Comparison of ENCODE assay signal across 2 cellular contexts in genomic region chr17:36135465-36135864, GRCh38.
TF ChIP-seq lines count a peak whose summit lies in the region.

No MANE protein-coding gene starts in this region.

TF ChIP-seq in H1, 55 proteins besides CTCF, POLR2A, EP300 and RAD21:
- no peak for TF ChIP-seq JUN (IDR thresholded peaks at IDR 0.05; ENCODE audit: low read depth, low read length)
- TF ChIP-seq SRF (IDR thresholded peaks at IDR 0.05; ENCODE audit: low read depth, low read length): no peak

TF ChIP-seq in HEK293T, 16 proteins besides CTCF, POLR2A, EP300 and RAD21:
- TF ChIP-seq FOXM1 (IDR thresholded peaks at IDR 0.05; ENCODE audit: borderline replicate concordance) (no peak), L3MBTL2 (conservative IDR thresholded peaks at IDR 0.05) (no peak), ZNF384 (IDR thresholded peaks at IDR 0.05) (no peak), SUZ12 (IDR thresholded peaks at IDR 0.05) (no peak), SP1 (IDR thresholded peaks at IDR 0.05) (no peak), NFRKB (IDR thresholded peaks at IDR 0.05) (no peak), HDGF (IDR thresholded peaks at IDR 0.05; ENCODE audit: borderline replicate concordance) (no peak), ARNT (IDR thresholded peaks at IDR 0.05) (no peak), LEF1 (IDR thresholded peaks at IDR 0.05; ENCODE audit: borderline replicate concordance) (no peak), FOXK2 (IDR thresholded peaks at IDR 0.05) (no peak), BHLHE40 (IDR thresholded peaks at IDR 0.05; ENCODE audit: borderline replicate concordance) (no peak), FOXA1 (IDR thresholded peaks at IDR 0.05) (no peak), TARDBP (IDR thresholded peaks at IDR 0.05) (no peak), ELF4 (IDR thresholded peaks at IDR 0.05) (no peak), CTBP1 (IDR thresholded peaks at IDR 0.05; ENCODE audit: borderline replicate concordance) (no peak)
- TF ChIP-seq, protein P1, sequence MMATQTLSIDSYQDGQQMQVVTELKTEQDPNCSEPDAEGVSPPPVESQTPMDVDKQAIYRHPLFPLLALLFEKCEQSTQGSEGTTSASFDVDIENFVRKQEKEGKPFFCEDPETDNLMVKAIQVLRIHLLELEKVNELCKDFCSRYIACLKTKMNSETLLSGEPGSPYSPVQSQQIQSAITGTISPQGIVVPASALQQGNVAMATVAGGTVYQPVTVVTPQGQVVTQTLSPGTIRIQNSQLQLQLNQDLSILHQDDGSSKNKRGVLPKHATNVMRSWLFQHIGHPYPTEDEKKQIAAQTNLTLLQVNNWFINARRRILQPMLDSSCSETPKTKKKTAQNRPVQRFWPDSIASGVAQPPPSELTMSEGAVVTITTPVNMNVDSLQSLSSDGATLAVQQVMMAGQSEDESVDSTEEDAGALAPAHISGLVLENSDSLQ (IDR thresholded peaks at IDR 0.05): no peak
